19 cellular contexts compared by ENCODE assay signal in genomic region chr1:209375097-209375496, GRCh38.
DNase-seq lines count a peak whose midpoint lies in the region; ATAC-seq and TF ChIP-seq lines count a peak whose summit lies in the region.
"Had no signal": no experiment of that assay in that cellular context is flagged by ENCODE, and none has a peak within 500 bp of the region (broad histone marks: within the 10 kb centered on the region; RNA-seq: fewer than 3 reads in every experiment).

No MANE protein-coding gene starts in this region.

- no peaks in the 10 kb centered on the region for H3K9me3 Mint-ChIP-seq in type B pancreatic cell

- H3K4me2 ChIP-seq in SK-N-SH = peak overlapping the region; percentile 22; the same call in 1 of the 2 replicates
- H3K4me2 ChIP-seq: BLaER1 treated with 17β-estradiol and CSF1 and Interleukin-3, amounts not matched to agents 10 nM and 100 nM had no signal

- whole genome bisulfite sequencing in SK-N-SH (ENCODE audit: low lambda C conversion rate) = 94% methylated on average over 5 of the region's 5 CpGs
- WGBS in upper lobe of left lung, 2 donors = 74 to 76% methylated on average over 5 of the region's 5 CpGs

- no peak overlapping the region; the same call in 1 of the 2 replicates for H2AFZ ChIP-seq in SK-N-SH (ENCODE audit: low read depth)

- CTCF ChIA-PET in SK-N-SH (lab: Yijun Ruan, JAX) = interaction anchor here (1.8 to 2.1 kb wide), 3 partner anchors 9 to 20 kb away, joined by 5 to 9 read pairs (median 6); no protein-coding TSS in a partner anchor

- H3K36me3 ChIP-seq in SK-N-SH (replicated peaks in 1 of 2; ENCODE audit: control insufficient read depth in 1 of 2, insufficient read depth in 2 of 2, low read length in 1 of 2) (no peaks in the 10 kb centered on the region), brain microvascular endothelial cell (replicated peaks) (no peaks in the 10 kb centered on the region), upper lobe of left lung (no peaks in the 10 kb centered on the region)
- H3K36me3 ChIP-seq: BLaER1 treated with 17β-estradiol and CSF1 and Interleukin-3, amounts not matched to agents 10 nM and 100 nM; MG63; Peyer's patch had no signal

- no peaks in the 10 kb centered on the region for H3K79me2 ChIP-seq in SK-N-SH (ENCODE audit: insufficient read depth)

- H3F3A ChIP-seq in SK-N-SH (replicated peaks; ENCODE audit: insufficient read depth) = peaks cover 12% of the 10 kb centered on the region

- no peak for ATAC-seq in SK-N-SH treated with all-trans-retinoic acid at 6 μM for 48 hours
- no peak for ATAC-seq in upper lobe of left lung (ENCODE audit: low FRiP score in 2 of 2)

- H3K4me3 Mint-ChIP-seq in type B pancreatic cell = no peak overlapping the region

- peak overlapping the region; percentile 65 for H3K27ac Mint-ChIP-seq in type B pancreatic cell

- POLR2A ChIA-PET in SK-N-SH (lab: Yijun Ruan, JAX) = no interaction called here

- no peak for TF ChIP-seq POLR2A in upper lobe of left lung (IDR thresholded peaks at IDR 0.05)

- no peak for DNase-seq in SK-N-SH
- no peak for DNase-seq in brain microvascular endothelial cell
- DNase-seq in kidney tubule cell (ENCODE audit: low spot score) = peak; percentile 16
- no peak for DNase-seq in type B pancreatic cell (ENCODE audit: extremely low spot score, unreplicated experiment)
- no peak for DNase-seq in SHP77 (lab: John Stamatoyannopoulos, UW)
- no peak for DNase-seq in upper lobe of left lung
- no peak for DNase-seq in NCI-H2081 (lab: John Stamatoyannopoulos, UW)
- DNase-seq: KG1, MG63, NCI-H1105 treated with DMSO at 0.1 percent for 48 hours, NCI-H1930, NCI-H510A, NCI-H82, Peyer's patch, SHP77 treated with DMSO at 0.1 percent for 48 hours had no signal

- H3K27ac ChIP-seq in SK-N-SH (ENCODE audit: low read depth in 2 of 2, low read length in 1 of 2) = peak overlapping the region; percentile 5 to 54; a peak in 3 of 4 replicates
- H3K27ac ChIP-seq in brain microvascular endothelial cell = peak overlapping the region; percentile 5
- H3K27ac ChIP-seq in upper lobe of left lung = no peak overlapping the region
- H3K27ac ChIP-seq: 22Rv1; BLaER1 treated with 17β-estradiol and CSF1 and Interleukin-3, amounts not matched to agents 10 nM and 100 nM; HL-60; Peyer's patch had no signal

- peaks cover 17% of the 10 kb centered on the region for H3K4me1 Mint-ChIP-seq in type B pancreatic cell (ENCODE audit: unreplicated experiment)

- no peak overlapping the region for H3K4me3 ChIP-seq in SK-N-SH (ENCODE audit: low read depth in 2 of 2, low read length in 1 of 2)
- H3K4me3 ChIP-seq in brain microvascular endothelial cell (ENCODE audit: low read depth, low read length) = no peak overlapping the region
- no peak overlapping the region for H3K4me3 ChIP-seq in upper lobe of left lung
- H3K4me3 ChIP-seq: BLaER1 treated with 17β-estradiol and CSF1 and Interleukin-3, amounts not matched to agents 10 nM and 100 nM; MG63; Peyer's patch had no signal

- no peaks in the 10 kb centered on the region for H3K27me3 Mint-ChIP-seq in type B pancreatic cell

- TF ChIP-seq EP300 in SK-N-SH (IDR thresholded peaks at IDR 0.05; ENCODE audit: borderline replicate concordance in 1 of 2, low read depth in 1 of 2, low read length in 1 of 2) (no peak), upper lobe of left lung (IDR thresholded peaks at IDR 0.05) (no peak)

- H3K9me3 ChIP-seq in SK-N-SH (no peaks in the 10 kb centered on the region), upper lobe of left lung (no peaks in the 10 kb centered on the region)
- H3K9me3 ChIP-seq: BLaER1 treated with 17β-estradiol and CSF1 and Interleukin-3, amounts not matched to agents 10 nM and 100 nM; MG63; Peyer's patch had no signal

- H3K4me1 ChIP-seq in SK-N-SH (ENCODE audit: control insufficient read depth in 1 of 2, insufficient read depth in 2 of 2, low read depth in 1 of 2, low read length in 1 of 2) (peaks cover 8 to 13% of the 10 kb centered on the region in 2 experiments; a peak in 3 of 4 replicates), upper lobe of left lung (no peaks in the 10 kb centered on the region)
- H3K4me1 ChIP-seq: Peyer's patch had no signal

- no peaks in the 10 kb centered on the region for H3K27me3 ChIP-seq in SK-N-SH (ENCODE audit: insufficient read depth)
- no peaks in the 10 kb centered on the region for H3K27me3 ChIP-seq in brain microvascular endothelial cell (replicated peaks)
- H3K27me3 ChIP-seq in upper lobe of left lung = no peaks in the 10 kb centered on the region
- H3K27me3 ChIP-seq: BLaER1 treated with 17β-estradiol and CSF1 and Interleukin-3, amounts not matched to agents 10 nM and 100 nM; MG63; Peyer's patch had no signal

- in situ Hi-C loops in brain microvascular endothelial cell (cut with HindIII; ENCODE audit: low pct_ligation_motif_present, low sequenced_read_pairs) = no loop called here

- H3K9me2 ChIP-seq in SK-N-SH = no peaks in the 10 kb centered on the region

- no peak for TF ChIP-seq RAD21 in SK-N-SH (IDR thresholded peaks at IDR 0.05; ENCODE audit: low read length)

- H3K36me3 Mint-ChIP-seq in type B pancreatic cell = no peaks in the 10 kb centered on the region

- H4K20me1 ChIP-seq in SK-N-SH (ENCODE audit: insufficient read depth) = no peaks in the 10 kb centered on the region
- H4K20me1 ChIP-seq: BLaER1 treated with 17β-estradiol and CSF1 and Interleukin-3, amounts not matched to agents 10 nM and 100 nM had no signal

- TF ChIP-seq CTCF in SK-N-SH (IDR thresholded peaks at IDR 0.05) (no peak), brain microvascular endothelial cell (IDR thresholded peaks at IDR 0.05; ENCODE audit: low read depth, low read length, missing control alignments) (no peak), type B pancreatic cell (conservative IDR thresholded peaks at IDR 0.05) (no peak), upper lobe of left lung (IDR thresholded peaks at IDR 0.05) (no peak)

- no peak overlapping the region for H3K9ac ChIP-seq in SK-N-SH
- H3K9ac ChIP-seq: BLaER1 treated with 17β-estradiol and CSF1 and Interleukin-3, amounts not matched to agents 10 nM and 100 nM had no signal

TF ChIP-seq in SK-N-SH, 30 proteins besides CTCF, POLR2A, EP300 and RAD21 (continues in another document):
- TF ChIP-seq IRF3 (IDR thresholded peaks at IDR 0.05; ENCODE audit: low read depth, low read length) = no peak
- TF ChIP-seq SIN3A (IDR thresholded peaks at IDR 0.05; ENCODE audit: borderline replicate concordance, low read depth, low read length) = no peak
- TF ChIP-seq RCOR1 (IDR thresholded peaks at IDR 0.05; ENCODE audit: low read length) = no peak
- TF ChIP-seq MAX (IDR thresholded peaks at IDR 0.05; ENCODE audit: low read depth) = no peak
- TF ChIP-seq NRF1 (IDR thresholded peaks at IDR 0.05; ENCODE audit: low read depth, low read length) = no peak
- TF ChIP-seq JUND (IDR thresholded peaks at IDR 0.05) = no peak
- TF ChIP-seq YY1 (IDR thresholded peaks at IDR 0.05; ENCODE audit: low read depth) = no peak
- TF ChIP-seq RXRA (IDR thresholded peaks at IDR 0.05; ENCODE audit: borderline replicate concordance, low read depth) = no peak

TF ChIP-seq in SK-N-SH treated with all-trans-retinoic acid at 6 μM for 48 hours, 23 proteins besides CTCF, POLR2A, EP300 and RAD21:
- no peak for TF ChIP-seq ZFP30 (CRISPR knock-in tag; IDR thresholded peaks at IDR 0.05)
- TF ChIP-seq OSR1 (CRISPR knock-in tag; IDR thresholded peaks at IDR 0.05) = no peak
- no peak for TF ChIP-seq PPARA (CRISPR knock-in tag; IDR thresholded peaks at IDR 0.05; ENCODE audit: borderline replicate concordance)
- no peak for TF ChIP-seq ISL1 (CRISPR knock-in tag; IDR thresholded peaks at IDR 0.05)
- no peak for TF ChIP-seq PATZ1 (CRISPR knock-in tag; IDR thresholded peaks at IDR 0.05; ENCODE audit: borderline replicate concordance)

Comparison
In these comparisons a context has a peak if more than half of its experiments do, and no peak if none do; other contexts are left out.
1. H3K27ac ChIP-seq: peak in SK-N-SH (2 of 2) and brain microvascular endothelial cell (single experiment); none in upper lobe of left lung (0 of 4).